In the genomic region with DNA sequence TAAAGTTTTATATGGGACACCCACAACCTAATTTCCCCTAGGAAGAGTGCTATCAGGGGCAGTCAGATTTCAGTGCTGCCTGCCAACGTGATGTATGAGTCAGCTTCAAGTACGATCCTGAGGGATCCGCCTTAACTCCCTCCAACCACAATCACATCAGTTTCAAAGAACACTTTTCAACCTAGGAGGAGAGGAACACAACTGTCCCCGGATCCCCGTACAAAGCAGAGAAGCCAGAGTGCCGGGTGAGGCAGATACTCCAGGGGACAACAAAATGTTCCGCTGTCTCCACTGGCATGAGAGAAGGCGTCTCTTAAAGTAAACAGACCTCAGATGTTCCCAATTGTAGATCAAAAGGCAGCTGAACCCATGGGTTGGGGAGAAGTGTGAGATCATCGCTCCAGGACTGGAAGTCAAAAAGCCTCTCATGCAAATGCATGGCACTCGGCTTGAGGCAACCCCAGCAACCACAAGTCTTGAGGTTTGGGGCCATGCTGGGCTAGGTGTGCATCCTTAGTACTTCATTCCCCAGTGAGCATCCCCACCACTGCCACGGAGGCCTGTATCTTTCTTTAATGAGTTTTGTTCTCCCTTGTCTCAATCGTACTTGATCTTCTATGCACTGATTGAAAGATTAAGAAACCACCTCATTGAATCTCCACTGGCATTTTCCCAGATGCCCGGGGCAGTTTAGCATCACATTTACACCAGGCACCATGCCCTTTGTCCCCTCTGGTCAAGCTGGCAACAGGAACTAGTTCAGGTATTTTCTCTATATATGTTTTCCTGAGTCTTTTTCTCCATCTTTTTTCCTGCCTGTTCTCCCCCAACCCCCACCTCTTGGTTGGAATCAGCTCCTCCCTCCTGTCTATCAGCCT, we compare ENCODE assay signal across 11 cellular contexts.
DNase-seq lines count a peak whose midpoint lies in the region; ATAC-seq and TF ChIP-seq lines count a peak whose summit lies in the region.
"Had no signal": no experiment of that assay in that cellular context is flagged by ENCODE, and none has a peak within 500 bp of the region (broad histone marks: within the 10 kb centered on the region; RNA-seq: fewer than 3 reads in every experiment).

No MANE protein-coding gene starts in this region.

- no peaks in the 10 kb centered on the region for H3K27me3 ChIP-seq in endodermal cell (ENCODE audit: control insufficient read depth, insufficient read depth, low read length, poor library complexity, severe bottlenecking)

- no peak for ATAC-seq in stimulated activated naive CD8-positive, alpha-beta T cell treated with anti-CD3 and anti-CD28 coated beads, Interleukin-15, Interleukin-2, amounts not matched to agents 100 U/mL and 50 U/mL, for 24 hours
- no peak for ATAC-seq in GM21423 (IDR thresholded peaks at IDR 0.05; ENCODE audit: unreplicated experiment)
- ATAC-seq: left colon had no signal

- H3K9me3 ChIP-seq in endodermal cell (ENCODE audit: control insufficient read depth, low read length) = no peaks in the 10 kb centered on the region

- H3K36me3 Mint-ChIP-seq in endodermal cell (ENCODE audit: low read depth) = no peaks in the 10 kb centered on the region
- H3K36me3 Mint-ChIP-seq in activated T-cell treated with anti-CD3 and anti-CD28 coated beads, Interleukin-2, amount 50 U/mL, for 24 hours (ENCODE audit: low read depth) = no peaks in the 10 kb centered on the region

- no peaks in the 10 kb centered on the region for H3K27me3 Mint-ChIP-seq in endodermal cell (ENCODE audit: insufficient read depth)
- H3K27me3 Mint-ChIP-seq in activated T-cell treated with anti-CD3 and anti-CD28 coated beads, Interleukin-2, amount 50 U/mL, for 24 hours = peaks cover 2% of the 10 kb centered on the region

- peaks cover 36% of the 10 kb centered on the region for H3K4me1 Mint-ChIP-seq in endodermal cell
- H3K4me1 Mint-ChIP-seq in activated T-cell treated with anti-CD3 and anti-CD28 coated beads, Interleukin-2, amount 50 U/mL, for 24 hours (ENCODE audit: low read depth) = no peaks in the 10 kb centered on the region

- no peaks in the 10 kb centered on the region for H3K36me3 ChIP-seq in endodermal cell (ENCODE audit: control insufficient read depth, insufficient read depth, low read length)

- H3K4me3 ChIP-seq in endodermal cell (ENCODE audit: low read length) = no peak overlapping the region

- H3K9ac ChIP-seq in endodermal cell (ENCODE audit: extremely low read depth, low read length, poor library complexity, severe bottlenecking) = no peak overlapping the region

- H3K27ac Mint-ChIP-seq in endodermal cell = no peak overlapping the region
- no peak overlapping the region for H3K27ac Mint-ChIP-seq in activated T-cell treated with anti-CD3 and anti-CD28 coated beads, Interleukin-2, amount 50 U/mL, for 24 hours

- no peak for TF ChIP-seq CTCF in endodermal cell (conservative IDR thresholded peaks at IDR 0.05)

- H3K27ac ChIP-seq in endodermal cell (ENCODE audit: low read depth, low read length) = no peak overlapping the region

- DNase-seq in ELR (ENCODE audit: low read depth) = peak; percentile 83
- peak; percentile 82 for DNase-seq in NCI-H69 (lab: John Stamatoyannopoulos, UW)
- peak; percentile 66 for DNase-seq in endodermal cell
- peak; percentile 24 for DNase-seq in putamen (ENCODE audit: low spot score)
- DNase-seq in activated T-cell treated with anti-CD3 and anti-CD28 coated beads, Interleukin-2, amount 50 U/mL, for 24 hours = no peak
- no peak for DNase-seq in stimulated activated naive CD8-positive, alpha-beta T cell treated with anti-CD3 and anti-CD28 coated beads, Interleukin-15, Interleukin-2, amounts not matched to agents 100 U/mL and 50 U/mL, for 24 hours
- no peak for DNase-seq in NCI-H1092 treated with DMSO at 0.1 percent for 48 hours (lab: John Stamatoyannopoulos, UW)
- DNase-seq: left colon, NCI-H748 treated with DMSO at 0.1 percent for 48 hours, posterior cingulate gyrus had no signal

- WGBS in endodermal cell (ENCODE audit: insufficient coverage in 1 of 2, insufficient read length in 1 of 2), 2 experiments = 70 to 76% methylated on average over 10 to 13 of the region's 13 CpGs

- peaks cover 8% of the 10 kb centered on the region for H3K9me3 Mint-ChIP-seq in endodermal cell
- no peaks in the 10 kb centered on the region for H3K9me3 Mint-ChIP-seq in activated T-cell treated with anti-CD3 and anti-CD28 coated beads, Interleukin-2, amount 50 U/mL, for 24 hours

- peaks cover 5% of the 10 kb centered on the region for H3K4me1 ChIP-seq in endodermal cell (ENCODE audit: control insufficient read depth, insufficient read depth, low read length)

- H3K4me3 Mint-ChIP-seq in endodermal cell = no peak overlapping the region
- H3K4me3 Mint-ChIP-seq in activated T-cell treated with anti-CD3 and anti-CD28 coated beads, Interleukin-2, amount 50 U/mL, for 24 hours = no peak overlapping the region

Comparison
In these comparisons a context has a peak if more than half of its experiments do, and no peak if none do; other contexts are left out.
1. DNase-seq: peak in ELR (single experiment), NCI-H69 (single experiment), endodermal cell (single experiment) and putamen (single experiment); none in activated T-cell treated with anti-CD3 and anti-CD28 coated beads, Interleukin-2, amount 50 U/mL, for 24 hours (single experiment), stimulated activated naive CD8-positive, alpha-beta T cell treated with anti-CD3 and anti-CD28 coated beads, Interleukin-15, Interleukin-2, amounts not matched to agents 100 U/mL and 50 U/mL, for 24 hours (single experiment) and NCI-H1092 treated with DMSO at 0.1 percent for 48 hours (single experiment).